19 cellular contexts compared by ENCODE assay signal in genomic region chr18:3647636-3648035, GRCh38.
DNase-seq lines count a peak whose midpoint lies in the region; ATAC-seq, FAIRE-seq and TF ChIP-seq lines count a peak whose summit lies in the region.
"Had no signal": no experiment of that assay in that cellular context is flagged by ENCODE, and none has a peak within 500 bp of the region (broad histone marks: within the 10 kb centered on the region; RNA-seq: fewer than 3 reads in every experiment).

No MANE protein-coding gene starts in this region.

- peak overlapping the region; percentile 56; the same call in 1 of the 2 replicates for H3K4me2 ChIP-seq in HCT116 (ENCODE audit: low read length)
- H3K4me2 ChIP-seq in OCI-LY7 (ENCODE audit: low read length) = no peak overlapping the region
- H3K4me2 ChIP-seq in K562 (ENCODE audit: insufficient read depth, low read length) = no peak overlapping the region

- no peak overlapping the region for H3K4me3 ChIP-seq in HCT116 (replicated peaks in 1 of 2; ENCODE audit: low read depth in 1 of 2, low read length in 2 of 2)
- H3K4me3 ChIP-seq in OCI-LY7 (ENCODE audit: low read depth, low read length, poor library complexity, severe bottlenecking) = no peak overlapping the region
- no peak overlapping the region for H3K4me3 ChIP-seq in K562
- H3K4me3 ChIP-seq: GM12878 had no signal

- no peak overlapping the region for H3K4me3 Mint-ChIP-seq in HFFc6
- H3K4me3 Mint-ChIP-seq: CD4-positive, alpha-beta memory T cell; GM23338; H9 had no signal

- intact Hi-C loops in HCT116 (cut with micrococcal nuclease) (no loop called here), OCI-LY7 (cut with micrococcal nuclease; ENCODE audit: unreplicated experiment) (no loop called here), K562 (cut with micrococcal nuclease) (no loop called here)

- H3K36me3 Mint-ChIP-seq in HFFc6 (ENCODE audit: low read depth) = peaks cover 2% of the 10 kb centered on the region
- H3K36me3 Mint-ChIP-seq: CD4-positive, alpha-beta memory T cell had no signal

- peaks cover 2% of the 10 kb centered on the region for H3K27me3 Mint-ChIP-seq in HFFc6 (ENCODE audit: insufficient read depth)

- TF ChIP-seq POLR2A in HCT116 (IDR thresholded peaks at IDR 0.05; ENCODE audit: borderline replicate concordance, extremely low read depth, insufficient read depth, insufficient read length) (no peak), K562 (conservative IDR thresholded peaks at IDR 0.05) (no peak)

- no peak overlapping the region for H3K27ac Mint-ChIP-seq in HFFc6
- H3K27ac Mint-ChIP-seq: CD4-positive, alpha-beta memory T cell; GM23338; H9 had no signal

- H3K27me3 ChIP-seq in HCT116 (ENCODE audit: insufficient read depth, low read length) (no peaks in the 10 kb centered on the region), K562 (ENCODE audit: control insufficient read depth in 2 of 2, insufficient read depth in 2 of 2, low read length in 2 of 2) (no peaks in the 10 kb centered on the region)

- no peak for TF ChIP-seq CTCF in HCT116 (IDR thresholded peaks at IDR 0.05 in 2 of 3, conservative IDR thresholded peaks at IDR 0.05 in 1 of 3; ENCODE audit: borderline replicate concordance in 1 of 3, insufficient read depth in 1 of 3, low read depth in 2 of 3, low read length in 2 of 3)
- TF ChIP-seq CTCF in OCI-LY7 (conservative IDR thresholded peaks at IDR 0.05; ENCODE audit: low read length) = no peak
- TF ChIP-seq CTCF in K562 (IDR thresholded peaks at IDR 0.05 in 2 of 3, conservative IDR thresholded peaks at IDR 0.05 in 1 of 3; ENCODE audit: insufficient read depth in 2 of 3, low read depth in 1 of 3, low read length in 3 of 3) = no peak
- TF ChIP-seq CTCF in HFFc6 (IDR thresholded peaks at IDR 0.05) = no peak

- no peaks in the 10 kb centered on the region for H3K36me3 ChIP-seq in HCT116 (ENCODE audit: control insufficient read depth in 1 of 2, insufficient read depth in 2 of 2, low read length in 2 of 2)
- H3K36me3 ChIP-seq in OCI-LY7 (ENCODE audit: insufficient read depth, low read length) = no peaks in the 10 kb centered on the region
- no peaks in the 10 kb centered on the region for H3K36me3 ChIP-seq in K562 (ENCODE audit: control insufficient read depth, insufficient read depth, low read length)

- peaks cover 31% of the 10 kb centered on the region for H3K4me1 Mint-ChIP-seq in HFFc6 (ENCODE audit: low read depth)

- H3K9ac ChIP-seq in HCT116 (ENCODE audit: low read length) (peak overlapping the region; percentile 88), K562 (ENCODE audit: insufficient read depth in 1 of 2, low read depth in 2 of 2, low read length in 2 of 2) (no peak overlapping the region)

- H3K9me3 Mint-ChIP-seq in HFFc6 = peaks cover 2% of the 10 kb centered on the region; the same call in 1 of the 2 replicates
- H3K9me3 Mint-ChIP-seq: CD4-positive, alpha-beta memory T cell; GM23338; H9 had no signal

- H3K9me1 ChIP-seq in K562 (ENCODE audit: control insufficient read depth, insufficient read depth, low read length) = no peaks in the 10 kb centered on the region

- BruUV-seq in HCT116 (replicated peaks; lab: Mats Ljungman, UMichigan) (no TSS peak), OCI-LY7 (replicated peaks; lab: Mats Ljungman, UMichigan) (no TSS peak), K562 (replicated peaks; lab: Mats Ljungman, UMichigan) (no TSS peak)

- H3K79me2 ChIP-seq in HCT116 (ENCODE audit: insufficient read depth, low read length) = no peaks in the 10 kb centered on the region
- H3K79me2 ChIP-seq in OCI-LY7 (ENCODE audit: insufficient read depth, low read depth, low read length) = no peaks in the 10 kb centered on the region
- H3K79me2 ChIP-seq in K562 (ENCODE audit: control insufficient read depth, insufficient read depth, low read length) = no peaks in the 10 kb centered on the region

- ATAC-seq in HCT116 (no peak), K562 (no peak), esophagus mucosa (no peak)
- ATAC-seq: GM12878, GM23338 had no signal

- DNase-seq in DMS53 (lab: John Stamatoyannopoulos, UW) = peak; percentile 51
- no peak for DNase-seq in DMS53 treated with DMSO at 0.1 percent for 48 hours (lab: John Stamatoyannopoulos, UW; ENCODE audit: unreplicated experiment)
- DNase-seq in HCT116 (ENCODE audit: low read depth, low spot score) = no peak
- no peak for DNase-seq in OCI-LY7 (ENCODE audit: low spot score)
- no peak for DNase-seq in K562 (ENCODE audit: extremely low read depth in 1 of 4, low spot score in 3 of 4)
- DNase-seq in T-helper 1 cell = no peak
- DNase-seq in HFFc6 = no peak
- DNase-seq: C1 segment of cervical spinal cord; Calu3; CD4-positive, alpha-beta memory T cell; DMS79; EL; GDM1; H9 had no signal

- H2AFZ ChIP-seq in HCT116 (ENCODE audit: low read depth, low read length, poor library complexity, severe bottlenecking) (peak overlapping the region; percentile 19), OCI-LY7 (ENCODE audit: low read length) (0 out of 2 replicates have a peak overlapping the region, but pooled peaks have one; percentile 68), K562 (ENCODE audit: low read depth, low read length) (no peak overlapping the region)
- H2AFZ ChIP-seq: GM23338 had no signal

- POLR2A ChIA-PET in HCT116 (lab: Charles Lee) = interaction anchor here (0.5 to 10.6 kb wide), 5 partner anchors 18 to 45 kb away, joined by 3 to 266 read pairs (median 5); no protein-coding TSS in a partner anchor
- POLR2A ChIA-PET in OCI-LY7 (lab: Charles Lee) = interaction anchor here (0.7 to 1.3 kb wide), 2 partner anchors 10 to 14 kb away, joined by 3 to 4 read pairs; no protein-coding TSS in a partner anchor
- POLR2A ChIA-PET in K562 (lab: Yijun Ruan, JAX) = interaction anchor here (1.0 to 1.9 kb wide), 2 partner anchors 12 to 44 kb away, joined by 3 to 4 read pairs; no protein-coding TSS in a partner anchor

- in situ Hi-C loops in K562 (cut with MboI) = no loop called here

- H3K27ac ChIP-seq in HCT116 (ENCODE audit: low read depth, low read length) (peak overlapping the region; percentile 96), OCI-LY7 (ENCODE audit: low read depth, low read length, poor library complexity, severe bottlenecking) (no peak overlapping the region), K562 (ENCODE audit: extremely low read depth, low read depth, low read length) (no peak overlapping the region)
- H3K27ac ChIP-seq: 22Rv1 had no signal

- RAD21 ChIA-PET in HCT116 (lab: Charles Lee; ENCODE audit: low non-redundant PET in 1 of 2, low total read pairs in 2 of 2, uncharacterized antibody in 2 of 2, unreplicated experiment in 2 of 2) = no interaction called here

- H3K9me2 ChIP-seq in HCT116 (ENCODE audit: insufficient read depth) (no peaks in the 10 kb centered on the region), OCI-LY7 (ENCODE audit: insufficient read depth, low read length) (no peaks in the 10 kb centered on the region)

- no peak for TF ChIP-seq RAD21 in HCT116 (IDR thresholded peaks at IDR 0.05; ENCODE audit: low read depth)
- TF ChIP-seq RAD21 in K562 (CRISPR knock-in tag; conservative IDR thresholded peaks at IDR 0.05 in 1 of 2, IDR thresholded peaks at IDR 0.05 in 1 of 2) = no peak

- no peak for FAIRE-seq in K562 (lab: Jason Lieb, UNC)
- FAIRE-seq: GM12878, GM19239 had no signal

- no peaks in the 10 kb centered on the region for H3K9me3 ChIP-seq in HCT116 (ENCODE audit: control insufficient read depth in 1 of 2, insufficient read depth in 1 of 2, low read depth in 1 of 2, low read length in 2 of 2)
- no peaks in the 10 kb centered on the region for H3K9me3 ChIP-seq in OCI-LY7 (ENCODE audit: low read length)
- H3K9me3 ChIP-seq in K562 (replicated peaks; ENCODE audit: control insufficient read depth, insufficient read depth, low read depth, low read length) = no peaks in the 10 kb centered on the region

- CTCF ChIA-PET in HCT116 (lab: Charles Lee) (no interaction called here), OCI-LY7 (lab: Charles Lee; ENCODE audit: unreplicated experiment) (interaction anchor here (0.6 kb wide), 1 partner anchor 1077 kb away, joined by 3 read pairs; the partner anchor contains the start of genes METTL4 and NDC80), K562 (lab: Yijun Ruan, JAX; ENCODE audit: low intra/inter-chr PET ratio) (no interaction called here)

- H3K4me1 ChIP-seq in HCT116 (ENCODE audit: control insufficient read depth in 1 of 2, insufficient read depth in 2 of 2, low read length in 2 of 2) (peaks cover 67% of the 10 kb centered on the region in 2 experiments), OCI-LY7 (ENCODE audit: insufficient read depth, low read length, poor library complexity, severe bottlenecking) (peaks cover 49% of the 10 kb centered on the region), K562 (replicated peaks in 1 of 2; ENCODE audit: control insufficient read depth in 2 of 2, insufficient read depth in 2 of 2, low read length in 2 of 2) (peaks cover 30 to 33% of the 10 kb centered on the region in 2 experiments)

- TF ChIP-seq EP300 in K562 (IDR thresholded peaks at IDR 0.05; ENCODE audit: low read length) = no peak

- WGBS in K562 (ENCODE audit: insufficient coverage, low coverage, missing lambda C conversion rate) = 94% methylated on average over 4 of the region's 4 CpGs

- H4K20me1 ChIP-seq in HCT116 (ENCODE audit: insufficient read depth) = no peaks in the 10 kb centered on the region
- H4K20me1 ChIP-seq in OCI-LY7 (ENCODE audit: insufficient read depth, low read length) = no peaks in the 10 kb centered on the region
- H4K20me1 ChIP-seq in K562 (replicated peaks; ENCODE audit: control insufficient read depth, insufficient read depth, low read length) = no peaks in the 10 kb centered on the region

TF ChIP-seq in HCT116, 20 proteins besides CTCF, POLR2A, EP300 and RAD21 (continues in another document):
- TF ChIP-seq ATF3 (IDR thresholded peaks at IDR 0.05) (no peak), FOSL1 (IDR thresholded peaks at IDR 0.05; ENCODE audit: low read depth) (no peak), ELF1 (IDR thresholded peaks at IDR 0.05; ENCODE audit: borderline replicate concordance, low read depth) (no peak), CEBPB (IDR thresholded peaks at IDR 0.05; ENCODE audit: low read depth) (no peak), SP1 (IDR thresholded peaks at IDR 0.05; ENCODE audit: low read depth) (no peak), EGR1 (IDR thresholded peaks at IDR 0.05; ENCODE audit: low read depth) (no peak)

TF ChIP-seq in K562, 482 proteins besides CTCF, POLR2A, EP300 and RAD21:
- TF ChIP-seq RBM25 (IDR thresholded peaks at IDR 0.05; ENCODE audit: low read depth, low read length, severe bottlenecking) (peak; percentile 76), GTF2A2 (tag; IDR thresholded peaks at IDR 0.05) (no peak)
